Comparison of ENCODE assay signal across 17 cellular contexts in genomic region chr7:16260236-16260728, GRCh38.
DNase-seq lines count a peak whose midpoint lies in the region; ATAC-seq and TF ChIP-seq lines count a peak whose summit lies in the region.
"Had no signal": no experiment of that assay in that cellular context is flagged by ENCODE, and none has a peak within 500 bp of the region (broad histone marks: within the 10 kb centered on the region; RNA-seq: fewer than 3 reads in every experiment).

No MANE protein-coding gene starts in this region.

- H3K79me2 ChIP-seq in mesendoderm (ENCODE audit: control insufficient read depth, insufficient read depth, low read length), result no peaks in the 10 kb centered on the region

- H3K4me3 ChIP-seq in mesendoderm (ENCODE audit: low read length) (no peak overlapping the region), Caco-2 (ENCODE audit: low read depth, low read length) (no peak overlapping the region)
- H3K4me3 ChIP-seq: BLaER1 had no signal

- no peak overlapping the region for H3K27ac ChIP-seq in mesendoderm (ENCODE audit: low read depth, low read length)
- H3K27ac ChIP-seq: BLaER1 had no signal

- H3K4me1 ChIP-seq in mesendoderm (ENCODE audit: control insufficient read depth, low read depth, low read length) (no peaks in the 10 kb centered on the region), Caco-2 (no peaks in the 10 kb centered on the region; the same call in 1 of the 2 replicates)
- H3K4me1 ChIP-seq: BLaER1 had no signal

- no TSS peak for BruUV-seq in Caco-2 (replicated peaks; lab: Mats Ljungman, UMichigan)

- CTCF ChIA-PET in Caco-2 (lab: Charles Lee), result no interaction called here

- H2BK15ac ChIP-seq in mesendoderm (replicated peaks; ENCODE audit: low read depth), result no peak overlapping the region

- H3K9me3 ChIP-seq in Caco-2, result no peaks in the 10 kb centered on the region
- H3K9me3 ChIP-seq: BLaER1 had no signal

- no peak overlapping the region for H4K8ac ChIP-seq in mesendoderm (ENCODE audit: low read depth, low read length)

- no peak overlapping the region for H3K4me2 ChIP-seq in mesendoderm (ENCODE audit: low read length)
- H3K4me2 ChIP-seq: BLaER1 had no signal

- H3K4me1 Mint-ChIP-seq in activated naive CD8-positive, alpha-beta T cell treated with anti-CD3 and anti-CD28 coated beads for 36 hours, result peaks cover 5% of the 10 kb centered on the region
- no peaks in the 10 kb centered on the region for H3K4me1 Mint-ChIP-seq in Caco-2 (ENCODE audit: low read depth, unreplicated experiment)

- peaks cover 10% of the 10 kb centered on the region for H3K36me3 Mint-ChIP-seq in activated naive CD8-positive, alpha-beta T cell treated with anti-CD3 and anti-CD28 coated beads for 36 hours
- H3K36me3 Mint-ChIP-seq in Caco-2 (ENCODE audit: insufficient read depth, unreplicated experiment), result no peaks in the 10 kb centered on the region
- H3K36me3 Mint-ChIP-seq: T-cell had no signal

- H3K56ac ChIP-seq in mesendoderm (ENCODE audit: low read length), result no peak overlapping the region

- H3K9me3 Mint-ChIP-seq in activated naive CD8-positive, alpha-beta T cell treated with anti-CD3 and anti-CD28 coated beads for 36 hours, result peaks cover 11% of the 10 kb centered on the region
- peaks cover 2% of the 10 kb centered on the region for H3K9me3 Mint-ChIP-seq in Caco-2 (ENCODE audit: unreplicated experiment)
- H3K9me3 Mint-ChIP-seq: T-cell had no signal

- POLR2A ChIA-PET in Caco-2 (lab: Charles Lee), result no interaction called here

- H2BK120ac ChIP-seq in mesendoderm (ENCODE audit: low read depth, low read length), result no peak overlapping the region

- H3K18ac ChIP-seq in mesendoderm (ENCODE audit: low read length), result no peak overlapping the region

- H3K23ac ChIP-seq in mesendoderm (ENCODE audit: low read length), result no peak overlapping the region

- H3K9ac ChIP-seq in mesendoderm (ENCODE audit: low read length), result no peak overlapping the region
- H3K9ac ChIP-seq: BLaER1 had no signal

- H3K36me3 ChIP-seq in mesendoderm (ENCODE audit: control insufficient read depth, insufficient read depth, low read length), result no peaks in the 10 kb centered on the region
- H3K36me3 ChIP-seq in Caco-2 (ENCODE audit: control insufficient read depth, insufficient read depth, low read length), result no peaks in the 10 kb centered on the region
- H3K36me3 ChIP-seq: BLaER1 had no signal

- no peak overlapping the region for H3K27ac Mint-ChIP-seq in activated naive CD8-positive, alpha-beta T cell treated with anti-CD3 and anti-CD28 coated beads for 36 hours
- no peak overlapping the region for H3K27ac Mint-ChIP-seq in Caco-2 (ENCODE audit: unreplicated experiment)
- H3K27ac Mint-ChIP-seq: activated naive CD8-positive, alpha-beta T cell; natural killer cell treated with Interleukin-12 subunit alpha and Interleukin-12 subunit beta and Interleukin-15 and Interleukin-18, amount 100 ng/mL, for 72 hours; T-cell had no signal

- peak; percentile 60 for DNase-seq in mesendoderm
- DNase-seq in activated naive CD8-positive, alpha-beta T cell treated with anti-CD3 and anti-CD28 coated beads for 36 hours, result no peak
- no peak for DNase-seq in Caco-2
- DNase-seq in activated effector memory CD4-positive, alpha-beta T cell treated with Interleukin-2 at 50 U/mL for 16 hours, result no peak
- DNase-seq: caudate nucleus; DMS79 treated with DMSO at 0.1 percent for 48 hours; GOT3; NCI-H2081 treated with DMSO at 0.1 percent for 48 hours; RPMI8226; stimulated activated CD4-positive, alpha-beta T cell treated with anti-CD3 and anti-CD28 coated beads, Interleukin-12 subunit alpha, Interleukin-12 subunit beta, amount 100 ng/mL, for 4 hours; T-cell had no signal

- intact Hi-C loops in Caco-2 (cut with micrococcal nuclease; ENCODE audit: unreplicated experiment), result no loop called here

- H3K79me1 ChIP-seq in mesendoderm (ENCODE audit: low read length), result no peaks in the 10 kb centered on the region

- H3K27me3 ChIP-seq in mesendoderm (ENCODE audit: insufficient read depth, low read length, poor library complexity), result no peaks in the 10 kb centered on the region
- H3K27me3 ChIP-seq in Caco-2 (replicated peaks; ENCODE audit: control insufficient read depth, insufficient read depth, low read length), result no peaks in the 10 kb centered on the region
- H3K27me3 ChIP-seq: BLaER1 had no signal

- H4K5ac ChIP-seq in mesendoderm (ENCODE audit: low read length), result no peak overlapping the region

- peak; percentile 80 for ATAC-seq in GM19372 (IDR thresholded peaks at IDR 0.05; ENCODE audit: low read depth, unreplicated experiment)
- ATAC-seq in HG02623 (IDR thresholded peaks at IDR 0.05; ENCODE audit: unreplicated experiment), result peak; percentile 68
- ATAC-seq in HG03565 (IDR thresholded peaks at IDR 0.05; ENCODE audit: unreplicated experiment), result peak; percentile 82
- ATAC-seq: natural killer cell treated with Interleukin-12 subunit alpha and Interleukin-12 subunit beta and Interleukin-15 and Interleukin-18, amount 100 ng/mL, for 72 hours; T-cell had no signal

- no peak overlapping the region for H2BK5ac ChIP-seq in mesendoderm (ENCODE audit: low read length)

- no peaks in the 10 kb centered on the region for H3K27me3 Mint-ChIP-seq in activated naive CD8-positive, alpha-beta T cell treated with anti-CD3 and anti-CD28 coated beads for 36 hours
- H3K27me3 Mint-ChIP-seq in Caco-2 (ENCODE audit: insufficient read depth, unreplicated experiment), result no peaks in the 10 kb centered on the region
- H3K27me3 Mint-ChIP-seq: activated naive CD8-positive, alpha-beta T cell; natural killer cell treated with Interleukin-12 subunit alpha and Interleukin-12 subunit beta and Interleukin-15 and Interleukin-18, amount 100 ng/mL, for 72 hours; T-cell had no signal

- H3K4me3 Mint-ChIP-seq in activated naive CD8-positive, alpha-beta T cell treated with anti-CD3 and anti-CD28 coated beads for 36 hours, result no peak overlapping the region
- no peak overlapping the region for H3K4me3 Mint-ChIP-seq in Caco-2 (ENCODE audit: unreplicated experiment)
- H3K4me3 Mint-ChIP-seq: activated naive CD8-positive, alpha-beta T cell; natural killer cell treated with Interleukin-12 subunit alpha and Interleukin-12 subunit beta and Interleukin-15 and Interleukin-18, amount 100 ng/mL, for 72 hours; T-cell had no signal

- whole genome bisulfite sequencing in mesendoderm (ENCODE audit: extremely low coverage, insufficient coverage, low lambda C conversion rate), result no CpG with 5 or more reads among the region's 1 CpG

- no peak overlapping the region for H2AK5ac ChIP-seq in mesendoderm (ENCODE audit: low read length)

- H3K4ac ChIP-seq in mesendoderm (ENCODE audit: low read depth, low read length), result no peak overlapping the region

- TF ChIP-seq CTCF in Caco-2 (IDR thresholded peaks at IDR 0.05; ENCODE audit: insufficient read depth in 1 of 2, low read depth in 1 of 2, low read length in 1 of 2, severe bottlenecking in 1 of 2, unreplicated experiment in 1 of 2), result no peak
